ENCODE assay signal across 8 cellular contexts in the genomic region with DNA sequence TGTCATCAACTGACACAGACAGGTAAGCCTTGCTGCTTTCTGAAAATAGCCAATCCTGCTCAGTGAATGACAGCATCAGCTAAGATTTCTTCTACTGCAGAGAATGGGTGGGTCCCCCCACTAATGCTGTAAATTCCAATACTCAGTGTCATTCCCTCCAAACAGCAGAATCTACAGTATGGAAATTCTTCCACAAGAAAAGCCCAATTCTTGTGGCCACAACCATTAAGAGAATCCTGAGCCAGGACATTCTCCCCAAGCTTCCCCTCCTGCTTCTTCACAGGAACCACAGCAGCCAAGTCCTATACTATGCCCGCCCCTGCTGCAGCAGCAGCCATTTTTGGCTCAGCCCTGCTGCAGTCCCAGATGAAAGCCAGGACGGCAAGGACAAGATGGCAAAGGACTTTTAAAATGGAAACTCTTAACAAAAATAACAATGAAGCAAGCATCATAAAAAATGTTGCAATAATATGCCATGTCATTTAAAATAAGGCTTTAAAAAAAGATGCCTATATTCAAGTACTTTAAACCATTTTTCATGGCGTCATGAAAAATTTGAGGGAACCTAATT. TPM values are rescaled to one million over a fixed set of nuclear protein-coding genes. Genes with fewer than 3 reads are reported as not detected.
A peak's percentile ranks its signal among the peaks of the same experiment; 100 is the strongest.
DNase-seq lines count a peak whose midpoint lies in the region; ATAC-seq and TF ChIP-seq lines count a peak whose summit lies in the region.

No MANE protein-coding gene starts in this region.

- TF ChIP-seq EP300 in Ishikawa (IDR thresholded peaks at IDR 0.05; ENCODE audit: borderline replicate concordance) = no peak

- H3K27ac Mint-ChIP-seq in mesothelial cell of epicardium = peak overlapping the region; percentile 82

- peaks cover 14% of the 10 kb centered on the region for H3K4me1 Mint-ChIP-seq in mesothelial cell of epicardium

- intact Hi-C loops in dorsolateral prefrontal cortex (cut with DNase I) = loop anchor here in 1 of 2 donors (5.0 kb wide), 1 partner anchor 43 kb away; no protein-coding TSS in a partner anchor

- TF ChIP-seq RAD21 in Ishikawa (IDR thresholded peaks at IDR 0.05; ENCODE audit: low read depth) = no peak

- DNase-seq in A172 (ENCODE audit: low spot score) = peak; percentile 84
- peak in 6 of 10 donors; percentile 39 to 67 (median 50) for DNase-seq in dorsolateral prefrontal cortex
- DNase-seq in mesothelial cell of epicardium (ENCODE audit: low spot score in 2 of 2, unreplicated experiment in 2 of 2) = no peak
- no peak for DNase-seq in NCI-H2196 treated with DMSO at 0.1 percent for 48 hours (lab: John Stamatoyannopoulos, UW; ENCODE audit: unreplicated experiment)
- DNase-seq in DMS79 treated with DMSO at 0.1 percent for 48 hours (lab: John Stamatoyannopoulos, UW) = no peak

- H3K4me3 Mint-ChIP-seq in mesothelial cell of epicardium = no peak overlapping the region

- H3K27me3 ChIP-seq in dorsolateral prefrontal cortex = no peaks in the 10 kb centered on the region

- H3K27ac ChIP-seq in dorsolateral prefrontal cortex = peak overlapping the region; percentile 21 to 96 (median 86)

- no peaks in the 10 kb centered on the region for H3K9me3 Mint-ChIP-seq in mesothelial cell of epicardium

- no peak for TF ChIP-seq CTCF in dorsolateral prefrontal cortex (IDR thresholded peaks at IDR 0.05 in 54 of 56, conservative IDR thresholded peaks at IDR 0.05 in 2 of 56; ENCODE audit: low read depth in 1 of 56, partially characterized antibody in 56 of 56)
- no peak for TF ChIP-seq CTCF in mesothelial cell of epicardium (IDR thresholded peaks at IDR 0.05; ENCODE audit: unreplicated experiment)

- no peaks in the 10 kb centered on the region for H3K27me3 Mint-ChIP-seq in mesothelial cell of epicardium (ENCODE audit: low read depth)

- ATAC-seq in HG03108 (IDR thresholded peaks at IDR 0.05; ENCODE audit: unreplicated experiment) (no peak), GM21619 (IDR thresholded peaks at IDR 0.05; ENCODE audit: unreplicated experiment) (no peak)

- H3K36me3 Mint-ChIP-seq in mesothelial cell of epicardium = peaks cover 8% of the 10 kb centered on the region

- H3K4me3 ChIP-seq in dorsolateral prefrontal cortex = peak overlapping the region in 35 of 59 donors; percentile 2 to 37 (median 22)

TF ChIP-seq in Ishikawa, 13 proteins besides CTCF, POLR2A, EP300 and RAD21:
- TF ChIP-seq ZBTB7A (IDR thresholded peaks at IDR 0.05; ENCODE audit: low read depth) = no peak
- TF ChIP-seq TAF1 (IDR thresholded peaks at IDR 0.05; ENCODE audit: low read depth) = no peak
- TF ChIP-seq TCF12 (IDR thresholded peaks at IDR 0.05; ENCODE audit: low read depth) = no peak
- no peak for TF ChIP-seq USF1 (IDR thresholded peaks at IDR 0.05)
- 0 out of 2 replicates have a peak, but pooled peaks have one; percentile 8 for TF ChIP-seq NFIC (IDR thresholded peaks at IDR 0.05)
- TF ChIP-seq, protein P1, sequence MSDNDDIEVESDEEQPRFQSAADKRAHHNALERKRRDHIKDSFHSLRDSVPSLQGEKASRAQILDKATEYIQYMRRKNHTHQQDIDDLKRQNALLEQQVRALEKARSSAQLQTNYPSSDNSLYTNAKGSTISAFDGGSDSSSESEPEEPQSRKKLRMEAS (IDR thresholded peaks at IDR 0.05) = no peak
- TF ChIP-seq YY1 (IDR thresholded peaks at IDR 0.05; ENCODE audit: low read depth) = peak; percentile 75
- no peak for TF ChIP-seq CREB1 (IDR thresholded peaks at IDR 0.05; ENCODE audit: low read depth)
- no peak for TF ChIP-seq EGR1 (IDR thresholded peaks at IDR 0.05)
- TF ChIP-seq CEBPB (IDR thresholded peaks at IDR 0.05) = no peak
- no peak for TF ChIP-seq FOXM1 (IDR thresholded peaks at IDR 0.05; ENCODE audit: borderline replicate concordance, low read depth)
- no peak for TF ChIP-seq REST (IDR thresholded peaks at IDR 0.05; ENCODE audit: low read depth)
- peak; percentile 45 for TF ChIP-seq TEAD4 (IDR thresholded peaks at IDR 0.05)

RNA-seq across cellular contexts. Expression of gene EIF4G3, which starts 26.8 kb away (rescaled TPM):
- total RNA-seq in A172 (2014; rRNA removed; shearing (Covaris generic)) = 16.5 and 23.2 TPM in 2 replicates
- total RNA-seq in dorsolateral prefrontal cortex (100 to 1,000 TPM; 102 to 177 (median 137) TPM), mesothelial cell of epicardium (102 to 106 TPM (median 104 TPM) in 3 replicates)

Comparison
In these comparisons a context has a peak if more than half of its experiments do, and no peak if none do; other contexts are left out.
1. DNase-seq: peak in A172 (single experiment) and dorsolateral prefrontal cortex (6 of 10); none in mesothelial cell of epicardium (0 of 2), NCI-H2196 treated with DMSO at 0.1 percent for 48 hours (single experiment) and DMS79 treated with DMSO at 0.1 percent for 48 hours (single experiment).